ENCODE assay signal across 18 cellular contexts in genomic region chr1:85689788-85690404, GRCh38. TPM values are rescaled to one million over a fixed set of nuclear protein-coding genes. Genes with fewer than 3 reads are reported as not detected.
DNase-seq lines count a peak whose midpoint lies in the region; FAIRE-seq and TF ChIP-seq lines count a peak whose summit lies in the region.
"Had no signal": no experiment of that assay in that cellular context is flagged by ENCODE, and none has a peak within 500 bp of the region (broad histone marks: within the 10 kb centered on the region; RNA-seq: fewer than 3 reads in every experiment).

No MANE protein-coding gene starts in this region.

- no peak overlapping the region for H3K27ac ChIP-seq in breast epithelium

- H3K27ac Mint-ChIP-seq in MCF 10A (ENCODE audit: low read depth, unreplicated experiment) (peak overlapping the region; percentile 55), mesothelial cell of epicardium (peak overlapping the region; percentile 22)

- POLR2A ChIA-PET in MCF 10A (lab: Yijun Ruan, JAX), result no interaction called here

- H3K36me3 ChIP-seq in breast epithelium, result no peaks in the 10 kb centered on the region
- H3K36me3 ChIP-seq in adipocyte (ENCODE audit: control insufficient read depth, insufficient read depth, low read length, severe bottlenecking), result peaks cover 37% of the 10 kb centered on the region

- BruUV-seq in MCF 10A (replicated peaks; lab: Mats Ljungman, UMichigan), result no TSS peak

- H3K36me3 Mint-ChIP-seq in MCF 10A (ENCODE audit: insufficient read depth, unreplicated experiment) (peaks cover 26% of the 10 kb centered on the region), mesothelial cell of epicardium (peaks cover 12% of the 10 kb centered on the region)

- CTCF ChIA-PET in MCF 10A (lab: Yijun Ruan, JAX), result no interaction called here

- intact Hi-C loops in MCF 10A (cut with micrococcal nuclease) (no loop called here), breast epithelium (cut with DNase I; ENCODE audit: low total_unique reads) (loop anchor here (5.0 kb wide), 1 partner anchor 383 kb away; no protein-coding TSS in a partner anchor)

- no peak for DNase-seq in MCF 10A (ENCODE audit: unreplicated experiment)
- no peak for DNase-seq in breast epithelium (ENCODE audit: low spot score in 2 of 2)
- peak; percentile 25 for DNase-seq in adipocyte (ENCODE audit: low read depth)
- no peak for DNase-seq in mesothelial cell of epicardium (ENCODE audit: low spot score in 2 of 2, unreplicated experiment in 2 of 2)
- no peak for DNase-seq in NCI-H510A (lab: John Stamatoyannopoulos, UW)
- DNase-seq in NCI-H345 (lab: John Stamatoyannopoulos, UW), result no peak
- DNase-seq in mucosa of gallbladder (ENCODE audit: low spot score), result no peak
- no peak for DNase-seq in GM12892 (ENCODE audit: insufficient read length)
- DNase-seq: 8988T; Caco-2; CD4-positive, CD25-positive, alpha-beta regulatory T cell; HCEC 1CT; Kasumi-1; NCI-H1105; NCI-H2081 treated with DMSO at 0.1 percent for 48 hours; NCI-H524; RPMI8226; SHP77 treated with DMSO at 0.1 percent for 48 hours had no signal

- no peak for TF ChIP-seq POLR2A in breast epithelium (IDR thresholded peaks at IDR 0.05)
- TF ChIP-seq POLR2A in GM12892 (IDR thresholded peaks at IDR 0.05; ENCODE audit: low read depth, low read length), result no peak

- H3K9me3 ChIP-seq in breast epithelium, result no peaks in the 10 kb centered on the region
- no peaks in the 10 kb centered on the region for H3K9me3 ChIP-seq in adipocyte (ENCODE audit: control insufficient read depth, low read length)
- H3K9me3 ChIP-seq: Caco-2 had no signal

- H3K4me1 Mint-ChIP-seq in MCF 10A (ENCODE audit: insufficient read depth, unreplicated experiment) (peaks cover 10% of the 10 kb centered on the region), mesothelial cell of epicardium (peaks cover 15% of the 10 kb centered on the region)

- H3K4me3 Mint-ChIP-seq in MCF 10A (ENCODE audit: unreplicated experiment), result no peak overlapping the region
- no peak overlapping the region for H3K4me3 Mint-ChIP-seq in mesothelial cell of epicardium
- H3K4me3 Mint-ChIP-seq: CD4-positive, CD25-positive, alpha-beta regulatory T cell had no signal

- H3K4me1 ChIP-seq in breast epithelium (no peaks in the 10 kb centered on the region), adipocyte (ENCODE audit: control insufficient read depth, insufficient read depth, low read length) (peaks cover 7% of the 10 kb centered on the region)
- H3K4me1 ChIP-seq: Caco-2 had no signal

- no peak overlapping the region for H3K9ac ChIP-seq in adipocyte (ENCODE audit: low read length)

- no peak for TF ChIP-seq CTCF in MCF 10A (IDR thresholded peaks at IDR 0.05; ENCODE audit: unreplicated experiment)
- TF ChIP-seq CTCF in breast epithelium (IDR thresholded peaks at IDR 0.05), result no peak
- no peak for TF ChIP-seq CTCF in mesothelial cell of epicardium (IDR thresholded peaks at IDR 0.05; ENCODE audit: unreplicated experiment)

- H3K27me3 Mint-ChIP-seq in MCF 10A (ENCODE audit: insufficient read depth, unreplicated experiment) (no peaks in the 10 kb centered on the region), mesothelial cell of epicardium (ENCODE audit: low read depth) (no peaks in the 10 kb centered on the region)
- H3K27me3 Mint-ChIP-seq: CD4-positive, CD25-positive, alpha-beta regulatory T cell had no signal

- H3K9me3 Mint-ChIP-seq in MCF 10A (ENCODE audit: unreplicated experiment) (no peaks in the 10 kb centered on the region), mesothelial cell of epicardium (peaks cover 4% of the 10 kb centered on the region)
- H3K9me3 Mint-ChIP-seq: CD4-positive, CD25-positive, alpha-beta regulatory T cell had no signal

- H3K27me3 ChIP-seq in breast epithelium (no peaks in the 10 kb centered on the region), adipocyte (replicated peaks; ENCODE audit: control insufficient read depth, insufficient read depth, low read length) (no peaks in the 10 kb centered on the region)

- FAIRE-seq in GM12892 (lab: Jason Lieb, UNC), result no peak

- H3K4me3 ChIP-seq in breast epithelium (no peak overlapping the region), adipocyte (ENCODE audit: low read length) (no peak overlapping the region)

RNA-seq across cellular contexts. Expression of gene ZNHIT6, which starts 18.3 kb away (rescaled TPM):
- 24.7 and 31.3 TPM in 2 replicates for total RNA-seq in MCF 10A (2022)
- total RNA-seq in breast epithelium, result 10 to 100 TPM; 13.8 to 18.1 (median 15.4) TPM
- total RNA-seq in mesothelial cell of epicardium, result 20.0 to 21.6 TPM (median 20.2 TPM) in 3 replicates
- 10.1 TPM for total RNA-seq in mucosa of gallbladder
- 15.9 TPM for polyA plus RNA-seq in GM12892 (2012; ENCODE audit: missing spikeins)
